ENCODE assay signal across 14 cellular contexts in the genomic region with DNA sequence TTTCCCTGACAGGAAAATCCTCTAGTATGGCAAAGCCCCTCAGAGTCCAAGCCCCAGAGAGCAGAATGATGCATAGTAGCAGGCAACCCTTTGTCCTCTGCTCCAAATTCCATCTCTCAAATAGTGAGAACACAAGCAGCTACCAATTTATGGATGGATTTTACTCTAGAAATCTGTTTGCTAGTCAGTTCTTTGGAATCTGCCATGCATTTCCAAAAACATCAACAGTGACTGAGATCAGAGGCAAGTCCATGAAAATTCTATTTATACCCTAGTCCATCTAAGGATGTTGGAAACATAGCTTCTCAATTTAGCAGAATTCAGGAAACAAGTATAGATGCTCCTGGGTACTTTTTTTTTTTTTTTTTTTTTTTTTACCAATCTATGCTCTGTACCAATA.
DNase-seq lines count a peak whose midpoint lies in the region; ATAC-seq and TF ChIP-seq lines count a peak whose summit lies in the region.
"Had no signal": no experiment of that assay in that cellular context is flagged by ENCODE, and none has a peak within 500 bp of the region (broad histone marks: within the 10 kb centered on the region; RNA-seq: fewer than 3 reads in every experiment).

No MANE protein-coding gene starts in this region.

- H3K36me3 ChIP-seq in tibial artery, result no peaks in the 10 kb centered on the region
- H3K36me3 ChIP-seq: BLaER1 treated with 17β-estradiol and CSF1 and Interleukin-3, amounts not matched to agents 10 nM and 100 nM had no signal

- H3K9me3 ChIP-seq in tibial artery, result no peaks in the 10 kb centered on the region
- H3K9me3 ChIP-seq: BLaER1 treated with 17β-estradiol and CSF1 and Interleukin-3, amounts not matched to agents 10 nM and 100 nM had no signal

- peaks cover 0 to 66% (median 42%) of the 10 kb centered on the region in 4 donors for H3K4me1 ChIP-seq in tibial artery

- ATAC-seq in GM21737 (IDR thresholded peaks at IDR 0.05; ENCODE audit: unreplicated experiment), result no peak
- ATAC-seq in HG02571 (IDR thresholded peaks at IDR 0.05; ENCODE audit: unreplicated experiment), result no peak
- ATAC-seq in GM19023 (IDR thresholded peaks at IDR 0.05; ENCODE audit: unreplicated experiment), result no peak
- ATAC-seq: GM23338 had no signal

- H3K27ac ChIP-seq in cingulate gyrus (ENCODE audit: low read depth, low read length) (peak overlapping the region; percentile 51), tibial artery (peak overlapping the region; percentile 81 to 82)
- H3K27ac ChIP-seq: BLaER1 treated with 17β-estradiol and CSF1 and Interleukin-3, amounts not matched to agents 10 nM and 100 nM had no signal

- H3K27me3 ChIP-seq in tibial artery, result no peaks in the 10 kb centered on the region
- H3K27me3 ChIP-seq: BLaER1 treated with 17β-estradiol and CSF1 and Interleukin-3, amounts not matched to agents 10 nM and 100 nM had no signal

- no peak for TF ChIP-seq CTCF in foreskin fibroblast (IDR thresholded peaks at IDR 0.05; ENCODE audit: low read depth, low read length)
- TF ChIP-seq CTCF in tibial artery (IDR thresholded peaks at IDR 0.05), result no peak

- intact Hi-C loops in tibial artery (cut with DNase I; ENCODE audit: low total_unique reads), result loop anchor here (5.0 to 10.0 kb wide), 2 partner anchors 37 to 65 kb away; no protein-coding TSS in a partner anchor

- DNase-seq in EH (ENCODE audit: low read depth) (peak; percentile 50), foreskin fibroblast (peak; percentile 24 to 61), tibial artery (no peak), midbrain (lab: John Stamatoyannopoulos, UW) (no peak)
- DNase-seq: 8988T; CD4-positive, CD25-positive, alpha-beta regulatory T cell; DMS53; H7 had no signal

- no peak overlapping the region for H3K4me3 ChIP-seq in foreskin fibroblast (ENCODE audit: low read depth in 1 of 2, low read length in 2 of 2)
- no peak overlapping the region for H3K4me3 ChIP-seq in tibial artery
- H3K4me3 ChIP-seq: BLaER1 treated with 17β-estradiol and CSF1 and Interleukin-3, amounts not matched to agents 10 nM and 100 nM; GM23338 had no signal

Comparison
In these comparisons a context has a peak if more than half of its experiments do, and no peak if none do; other contexts are left out.
1. DNase-seq: peak in EH (single experiment) and foreskin fibroblast (2 of 2); none in tibial artery (0 of 2) and midbrain (single experiment).